1 cellular context compared by ENCODE assay signal in genomic region chr4:1194028-1194900, GRCh38.
TF ChIP-seq lines count a peak whose summit lies in the region.

No MANE protein-coding gene starts in this region.

TF ChIP-seq in GM23338, 12 proteins besides CTCF, POLR2A, EP300 and RAD21 (continued from another document):
- TF ChIP-seq ZNF462 (CRISPR knock-in tag; IDR thresholded peaks at IDR 0.05), result no peak
- no peak for TF ChIP-seq ZNF331 (CRISPR knock-in tag; IDR thresholded peaks at IDR 0.05; ENCODE audit: low read depth)
- no peak for TF ChIP-seq ETS1 (IDR thresholded peaks at IDR 0.05)
- no peak for TF ChIP-seq POLR2AphosphoS5 (IDR thresholded peaks at IDR 0.05; ENCODE audit: low read depth)
- no peak for TF ChIP-seq CREB1 (CRISPR knock-in tag; IDR thresholded peaks at IDR 0.05; ENCODE audit: low read depth)
- no peak for TF ChIP-seq STAT1 (IDR thresholded peaks at IDR 0.05; ENCODE audit: unreplicated experiment)
TF ChIP-seq in GM23338: peak in this region for 0.
